In the genomic region with DNA sequence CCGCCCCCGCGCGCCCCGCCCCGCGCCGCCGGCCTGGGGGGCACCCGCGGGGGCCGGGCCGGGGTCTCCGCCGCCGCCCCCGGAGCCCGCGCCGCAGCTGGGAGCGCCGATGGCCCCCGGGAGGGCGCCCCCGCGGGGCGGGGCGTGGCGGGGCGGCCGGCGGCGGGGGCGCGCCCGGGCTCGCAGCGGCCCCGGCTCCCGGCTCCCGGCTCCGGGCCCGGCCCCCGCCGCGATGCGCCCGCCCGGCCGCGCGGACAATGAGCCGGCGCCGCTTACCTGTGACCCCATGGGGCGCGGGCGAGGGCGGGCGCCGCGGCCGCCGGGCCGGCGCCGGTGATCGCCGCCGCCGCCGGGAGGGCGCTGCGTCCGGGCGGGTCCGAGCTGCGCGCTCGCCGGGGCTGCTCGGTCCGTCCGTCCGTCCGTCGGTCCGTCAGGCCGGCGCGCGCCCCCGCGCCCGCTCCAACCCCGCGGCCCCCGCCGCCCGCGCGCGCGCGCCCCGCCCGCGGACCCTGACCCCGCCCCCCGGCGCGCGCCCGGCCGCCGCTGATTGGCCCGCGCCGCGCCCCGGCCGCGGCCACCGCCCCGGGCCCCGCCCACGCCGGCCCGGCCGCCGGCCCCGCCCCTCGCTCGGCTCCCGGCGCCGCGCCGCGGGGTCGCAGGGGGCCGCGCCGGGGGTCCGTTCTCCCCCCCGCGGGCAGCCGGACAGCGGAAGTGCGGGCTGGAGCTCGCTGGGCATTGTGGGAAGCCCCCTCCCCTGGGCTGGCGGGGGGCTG, we compare ENCODE assay signal across 8 cellular contexts. TPM values are rescaled to one million over a fixed set of nuclear protein-coding genes. Genes with fewer than 3 reads are reported as not detected.
DNase-seq lines count a peak whose midpoint lies in the region; ATAC-seq and TF ChIP-seq lines count a peak whose summit lies in the region.

A gene with protein sequence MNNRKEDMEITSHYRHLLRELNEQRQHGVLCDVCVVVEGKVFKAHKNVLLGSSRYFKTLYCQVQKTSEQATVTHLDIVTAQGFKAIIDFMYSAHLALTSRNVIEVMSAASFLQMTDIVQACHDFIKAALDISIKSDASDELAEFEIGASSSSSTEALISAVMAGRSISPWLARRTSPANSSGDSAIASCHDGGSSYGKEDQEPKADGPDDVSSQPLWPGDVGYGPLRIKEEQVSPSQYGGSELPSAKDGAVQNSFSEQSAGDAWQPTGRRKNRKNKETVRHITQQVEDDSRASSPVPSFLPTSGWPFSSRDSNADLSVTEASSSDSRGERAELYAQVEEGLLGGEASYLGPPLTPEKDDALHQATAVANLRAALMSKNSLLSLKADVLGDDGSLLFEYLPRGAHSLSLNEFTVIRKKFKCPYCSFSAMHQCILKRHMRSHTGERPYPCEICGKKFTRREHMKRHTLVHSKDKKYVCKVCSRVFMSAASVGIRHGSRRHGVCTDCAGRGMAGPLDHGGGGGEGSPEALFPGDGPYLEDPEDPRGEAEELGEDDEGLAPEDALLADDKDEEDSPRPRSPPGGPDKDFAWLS (minus strand): TSS at position 444 of the 773 bp plus-strand sequence. CDS start 40,507 bp downstream, outside the sequence.

- no peak for ATAC-seq in GM18517 (IDR thresholded peaks at IDR 0.05; ENCODE audit: unreplicated experiment)
- ATAC-seq in foreskin keratinocyte = no peak

- no peak for TF ChIP-seq CTCF in HL-60 (IDR thresholded peaks at IDR 0.05; ENCODE audit: insufficient read depth, low read length)
- no peak for TF ChIP-seq CTCF in foreskin keratinocyte (conservative IDR thresholded peaks at IDR 0.05)

- H3K36me3 ChIP-seq in neuron (ENCODE audit: insufficient read depth, low read length) = no peaks in the 10 kb centered on the region

- H3K27me3 ChIP-seq in HL-60 (ENCODE audit: insufficient read depth, poor library complexity, severe bottlenecking) (peaks cover 29% of the 10 kb centered on the region), neuron (ENCODE audit: insufficient read depth, low read length) (no peaks in the 10 kb centered on the region), foreskin keratinocyte (peaks cover 74% of the 10 kb centered on the region)

- no peaks in the 10 kb centered on the region for H3K9me3 ChIP-seq in neuron (ENCODE audit: low read length)

- H3K4me3 ChIP-seq in HL-60 (replicated peaks; ENCODE audit: insufficient read depth, low read length) = peak within 1 kb of the TSS; percentile 25
- peak within 1 kb of the TSS; percentile 83 for H3K4me3 ChIP-seq in neuron (ENCODE audit: low read length)

- H2AFZ ChIP-seq in neuron (ENCODE audit: low read depth, low read length) = peak within 1 kb of the TSS; percentile 75

- CTCF ChIA-PET in activated CD4-positive, alpha-beta memory T cell treated with anti-CD3 and anti-CD28 coated beads, Interleukin-2, amount 10 ng/mL, durations not matched to agents 7 days and 5 days (lab: Charles Lee) = no interaction called here

- peaks cover 48% of the 10 kb centered on the region for H3K27me3 Mint-ChIP-seq in activated CD4-positive, alpha-beta memory T cell treated with anti-CD3 and anti-CD28 coated beads, Interleukin-2, amount 10 ng/mL, durations not matched to agents 7 days and 5 days

- POLR2A ChIA-PET in activated CD4-positive, alpha-beta memory T cell treated with anti-CD3 and anti-CD28 coated beads, Interleukin-2, amount 10 ng/mL, durations not matched to agents 7 days and 5 days (lab: Charles Lee) = no interaction called here

- H3K4me1 Mint-ChIP-seq in activated CD4-positive, alpha-beta memory T cell treated with anti-CD3 and anti-CD28 coated beads, Interleukin-2, amount 10 ng/mL, durations not matched to agents 7 days and 5 days = peaks cover 10% of the 10 kb centered on the region

- peak; percentile 30 to 38 for DNase-seq in stimulated activated CD4-positive, alpha-beta T cell treated with anti-CD3 and anti-CD28 coated beads, Interleukin-2, amount 100 ng/mL, for 48 hours
- no peak for DNase-seq in stimulated activated CD4-positive, alpha-beta T cell treated with anti-CD3 and anti-CD28 coated beads, Interleukin-4, amount 100 ng/mL, for 24 hours
- DNase-seq in HL-60 (ENCODE audit: low read depth in 1 of 2, low spot score in 1 of 2) (no peak), glomerular endothelial cell (ENCODE audit: extremely low read depth, low read depth, low spot score) (no peak), foreskin keratinocyte (no peak)
- peak; percentile 39 for DNase-seq in activated CD4-positive, alpha-beta memory T cell treated with anti-CD3 and anti-CD28 coated beads, Interleukin-2, amount 10 ng/mL, durations not matched to agents 7 days and 5 days

- H3K9me3 Mint-ChIP-seq in activated CD4-positive, alpha-beta memory T cell treated with anti-CD3 and anti-CD28 coated beads, Interleukin-2, amount 10 ng/mL, durations not matched to agents 7 days and 5 days = no peaks in the 10 kb centered on the region

- peak within 1 kb of the TSS; percentile 79 for H3K4me3 Mint-ChIP-seq in activated CD4-positive, alpha-beta memory T cell treated with anti-CD3 and anti-CD28 coated beads, Interleukin-2, amount 10 ng/mL, durations not matched to agents 7 days and 5 days

- H3K27ac ChIP-seq in HL-60 (replicated peaks) = no peak within 1 kb of the TSS
- no peak within 1 kb of the TSS for H3K27ac ChIP-seq in foreskin keratinocyte

- H3K4me1 ChIP-seq in neuron (ENCODE audit: insufficient read depth, low read length) (peaks cover 39% of the 10 kb centered on the region), foreskin keratinocyte (no peaks in the 10 kb centered on the region)

- H3K27ac Mint-ChIP-seq in activated CD4-positive, alpha-beta memory T cell treated with anti-CD3 and anti-CD28 coated beads, Interleukin-2, amount 10 ng/mL, durations not matched to agents 7 days and 5 days = peak within 1 kb of the TSS; percentile 53

- peaks cover 4% of the 10 kb centered on the region for H3K36me3 Mint-ChIP-seq in activated CD4-positive, alpha-beta memory T cell treated with anti-CD3 and anti-CD28 coated beads, Interleukin-2, amount 10 ng/mL, durations not matched to agents 7 days and 5 days (ENCODE audit: low read depth)

RNA-seq across cellular contexts. Expression of the gene that starts here (rescaled TPM):
- under 1 TPM; 0.53 to 0.65 TPM for total RNA-seq in activated CD4-positive, alpha-beta memory T cell treated with anti-CD3 and anti-CD28 coated beads, Interleukin-2, amount 10 ng/mL, durations not matched to agents 7 days and 5 days
- total RNA-seq in glomerular endothelial cell (6.7 and 11.7 TPM in 2 replicates), foreskin keratinocyte (0.20 and 0.21 TPM in 2 replicates)
- 0.06 and 0.09 TPM in 2 replicates for polyA plus RNA-seq in foreskin keratinocyte

Comparison
In these comparisons a context has a peak if more than half of its experiments do, and no peak if none do; other contexts are left out.
1. DNase-seq: peak in stimulated activated CD4-positive, alpha-beta T cell treated with anti-CD3 and anti-CD28 coated beads, Interleukin-2, amount 100 ng/mL, for 48 hours (2 of 2); none in stimulated activated CD4-positive, alpha-beta T cell treated with anti-CD3 and anti-CD28 coated beads, Interleukin-4, amount 100 ng/mL, for 24 hours (single experiment), HL-60 (0 of 2), glomerular endothelial cell (single experiment) and foreskin keratinocyte (0 of 2).
2. Peak in DNase-seq in activated CD4-positive, alpha-beta memory T cell treated with anti-CD3 and anti-CD28 coated beads, Interleukin-2, amount 10 ng/mL, durations not matched to agents 7 days and 5 days; RNA of the gene not detected or under 1 TPM.